In the genomic region with DNA sequence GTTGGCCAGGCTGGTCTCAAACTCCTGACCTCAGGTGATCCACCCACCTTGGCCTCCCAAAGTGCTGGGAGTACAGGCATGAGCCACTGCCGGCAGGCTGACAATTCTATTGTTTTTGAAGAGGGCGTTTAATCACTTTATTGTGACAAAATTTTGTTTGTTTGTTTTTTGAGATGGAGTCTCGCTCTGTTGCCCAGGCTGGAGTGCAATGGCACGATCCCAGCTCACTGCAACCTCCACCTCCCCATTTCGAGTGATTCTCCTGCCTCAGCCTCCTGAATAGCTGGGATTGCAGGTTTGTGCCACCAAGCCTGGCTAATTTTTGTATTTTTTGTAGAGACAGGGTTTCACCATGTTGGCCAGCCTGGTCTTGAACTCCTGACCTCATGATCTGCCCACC, we compare ENCODE assay signal across 7 cellular contexts. TPM values are rescaled to one million over a fixed set of nuclear protein-coding genes. Genes with fewer than 3 reads are reported as not detected.
A peak's percentile ranks its signal among the peaks of the same experiment; 100 is the strongest.
DNase-seq lines count a peak whose midpoint lies in the region; ATAC-seq and TF ChIP-seq lines count a peak whose summit lies in the region.
"Not testable (repeated sequence)": the region's sequence is repeated elsewhere in the genome, so short reads cannot be mapped to it uniquely, and the experiment has no call there.

No MANE protein-coding gene starts in this region.

- peaks cover 10 to 34% (median 16%) of the 10 kb centered on the region in 4 donors for H3K4me1 Mint-ChIP-seq in CD4-positive, alpha-beta memory T cell
- H3K4me1 Mint-ChIP-seq in activated T-cell treated with anti-CD3 and anti-CD28 coated beads, Interleukin-2, amount 50 U/mL, for 4 hours (ENCODE audit: low read depth): peaks cover 20% of the 10 kb centered on the region
- peaks cover 62% of the 10 kb centered on the region for H3K4me1 Mint-ChIP-seq in brain

- intact Hi-C loops in CD4-positive, alpha-beta memory T cell (cut with micrococcal nuclease); left ventricle myocardium inferior (cut with micrococcal nuclease): not testable (repeated sequence)

- not testable (repeated sequence) for H3F3A ChIP-seq in SK-N-SH (replicated peaks; ENCODE audit: insufficient read depth)

- H2AFZ ChIP-seq in SK-N-SH (ENCODE audit: low read depth); neuron (ENCODE audit: low read depth, low read length): not testable (repeated sequence)

- CTCF ChIA-PET in CD4-positive, alpha-beta memory T cell (lab: Charles Lee; ENCODE audit: partially characterized antibody): interaction anchor here (0.9 to 1.1 kb wide), 2 partner anchors 9 to 45 kb away, joined by 3 read pairs; no protein-coding TSS in a partner anchor
- CTCF ChIA-PET in SK-N-SH (lab: Yijun Ruan, JAX): interaction anchor here (0.6 to 2.2 kb wide), 3 partner anchors 11 to 35 kb away, joined by 3 to 10 read pairs (median 5); no protein-coding TSS in a partner anchor

- H3K9ac ChIP-seq in HUES64 (ENCODE audit: low read depth, low read length): not testable (repeated sequence)
- H3K9ac ChIP-seq in SK-N-SH: peak overlapping the region; percentile 94; the same call in 1 of the 2 replicates

- H3K27me3 Mint-ChIP-seq in CD4-positive, alpha-beta memory T cell; activated T-cell treated with anti-CD3 and anti-CD28 coated beads, Interleukin-2, amount 50 U/mL, for 4 hours (ENCODE audit: low read depth): not testable (repeated sequence)
- peaks cover 16% of the 10 kb centered on the region for H3K27me3 Mint-ChIP-seq in brain

- H3K36me3 ChIP-seq in CD4-positive, alpha-beta memory T cell (ENCODE audit: insufficient read depth, low read length); HUES64 (ENCODE audit: insufficient read depth, low read length); left ventricle myocardium inferior; neuron (ENCODE audit: insufficient read depth, low read length): not testable (repeated sequence)
- peaks cover 0 to 10% of the 10 kb centered on the region in 2 experiments for H3K36me3 ChIP-seq in SK-N-SH (replicated peaks in 1 of 2; ENCODE audit: control insufficient read depth in 1 of 2, insufficient read depth in 2 of 2, low read length in 1 of 2)

- not testable (repeated sequence) for TF ChIP-seq RAD21 in SK-N-SH (IDR thresholded peaks at IDR 0.05; ENCODE audit: low read length)

- H3K79me2 ChIP-seq in SK-N-SH (ENCODE audit: insufficient read depth): peaks cover 91% of the 10 kb centered on the region

- H3K9me2 ChIP-seq in SK-N-SH: not testable (repeated sequence)

- TF ChIP-seq CTCF in SK-N-SH (IDR thresholded peaks at IDR 0.05); brain (conservative IDR thresholded peaks at IDR 0.05); left ventricle myocardium inferior (IDR thresholded peaks at IDR 0.05; ENCODE audit: borderline replicate concordance): not testable (repeated sequence)

- not testable (repeated sequence) for H3K9me3 ChIP-seq in CD4-positive, alpha-beta memory T cell (ENCODE audit: control insufficient read depth in 1 of 2, low read length in 2 of 2); HUES64 (ENCODE audit: insufficient read depth, low read depth, low read length); SK-N-SH; left ventricle myocardium inferior (replicated peaks); neuron (ENCODE audit: low read length)

- H3K27ac Mint-ChIP-seq in CD4-positive, alpha-beta memory T cell: peak overlapping the region in 4 of 7 donors; percentile 29 to 78 (median 56)
- peak overlapping the region in 1 of 5 experiments; percentile 69 for H3K27ac Mint-ChIP-seq in brain

- not testable (repeated sequence) for H3K4me3 ChIP-seq in CD4-positive, alpha-beta memory T cell (ENCODE audit: low read length in 2 of 2)
- peak overlapping the region; percentile 85 for H3K4me3 ChIP-seq in HUES64 (ENCODE audit: low read length)
- H3K4me3 ChIP-seq in SK-N-SH (ENCODE audit: low read depth in 2 of 2, low read length in 1 of 2): peak overlapping the region; percentile 79; a peak in 3 of 4 replicates
- peak overlapping the region; percentile 91 for H3K4me3 ChIP-seq in left ventricle myocardium inferior
- H3K4me3 ChIP-seq in neuron (ENCODE audit: low read length): peak overlapping the region; percentile 66

- not testable (repeated sequence) for ATAC-seq in activated T-cell treated with anti-CD3 and anti-CD28 coated beads, Interleukin-2, amount 50 U/mL, for 4 hours

- H3K4me1 ChIP-seq in CD4-positive, alpha-beta memory T cell (ENCODE audit: insufficient read depth, low read length): peaks cover 24% of the 10 kb centered on the region
- H3K4me1 ChIP-seq in HUES64 (ENCODE audit: insufficient read depth, low read length) (peaks cover 11% of the 10 kb centered on the region), left ventricle myocardium inferior (peaks cover 52% of the 10 kb centered on the region), neuron (ENCODE audit: insufficient read depth, low read length) (peaks cover 16% of the 10 kb centered on the region)
- not testable (repeated sequence) for H3K4me1 ChIP-seq in SK-N-SH (ENCODE audit: control insufficient read depth in 1 of 2, insufficient read depth in 2 of 2, low read depth in 1 of 2, low read length in 1 of 2)

- DNase-seq in CD4-positive, alpha-beta memory T cell; SK-N-SH; activated T-cell treated with anti-CD3 and anti-CD28 coated beads, Interleukin-2, amount 50 U/mL, for 4 hours; left ventricle myocardium inferior: not testable (repeated sequence)

- 93% methylated on average over 5 of the region's 5 CpGs for WGBS in HUES64
- WGBS in SK-N-SH (ENCODE audit: low lambda C conversion rate): 91% methylated on average over 5 of the region's 5 CpGs

- not testable (repeated sequence) for H3K9me3 Mint-ChIP-seq in CD4-positive, alpha-beta memory T cell; activated T-cell treated with anti-CD3 and anti-CD28 coated beads, Interleukin-2, amount 50 U/mL, for 4 hours; brain

- peak overlapping the region in 7 of 8 donors; percentile 52 to 99 (median 97) for H3K4me3 Mint-ChIP-seq in CD4-positive, alpha-beta memory T cell
- peak overlapping the region; percentile 97 for H3K4me3 Mint-ChIP-seq in activated T-cell treated with anti-CD3 and anti-CD28 coated beads, Interleukin-2, amount 50 U/mL, for 4 hours
- peak overlapping the region; percentile 93 to 99 (median 98) for H3K4me3 Mint-ChIP-seq in brain

- H3K27ac ChIP-seq in CD4-positive, alpha-beta memory T cell (ENCODE audit: low read depth, low read length); HUES64 (ENCODE audit: low read depth, low read length); left ventricle myocardium inferior (replicated peaks): not testable (repeated sequence)
- H3K27ac ChIP-seq in SK-N-SH (ENCODE audit: low read depth in 2 of 2, low read length in 1 of 2): peak overlapping the region in 1 of 2 experiments; percentile 97; a peak in 1 of 4 replicates

- POLR2A ChIA-PET in CD4-positive, alpha-beta memory T cell (lab: Charles Lee; ENCODE audit: partially characterized antibody): interaction anchor here (3.4 kb wide), 1 partner anchor 49 kb away, joined by 15 read pairs; a partner anchor contains a TSS
- POLR2A ChIA-PET in SK-N-SH (lab: Yijun Ruan, JAX): not testable (repeated sequence)

- H4K20me1 ChIP-seq in SK-N-SH (ENCODE audit: insufficient read depth): peaks cover 16% of the 10 kb centered on the region

- not testable (repeated sequence) for TF ChIP-seq EP300 in SK-N-SH (IDR thresholded peaks at IDR 0.05; ENCODE audit: borderline replicate concordance in 1 of 2, low read depth in 1 of 2, low read length in 1 of 2)

- peaks cover 0 to 14% of the 10 kb centered on the region in 2 donors for H3K36me3 Mint-ChIP-seq in CD4-positive, alpha-beta memory T cell
- H3K36me3 Mint-ChIP-seq in activated T-cell treated with anti-CD3 and anti-CD28 coated beads, Interleukin-2, amount 50 U/mL, for 4 hours (ENCODE audit: insufficient read depth): not testable (repeated sequence)
- peaks cover 32% of the 10 kb centered on the region for H3K36me3 Mint-ChIP-seq in brain

- not testable (repeated sequence) for H3K27me3 ChIP-seq in CD4-positive, alpha-beta memory T cell (ENCODE audit: insufficient read depth, low read length); HUES64 (ENCODE audit: insufficient read depth, low read length); SK-N-SH (ENCODE audit: insufficient read depth); left ventricle myocardium inferior (ENCODE audit: low read depth); neuron (ENCODE audit: insufficient read depth, low read length)

- peak overlapping the region; percentile 85 for H3K4me2 ChIP-seq in SK-N-SH

RNA-seq across cellular contexts. Expression of a gene that starts 1.8 kb away (rescaled TPM):
- total RNA-seq in CD4-positive, alpha-beta memory T cell: 1 to 10 TPM; 7.7 to 8.2 TPM
- 1 to 10 TPM; 6.5 to 7.4 TPM for polyA plus RNA-seq in CD4-positive, alpha-beta memory T cell
- polyA plus RNA-seq in HUES64 (2013, experiment 1 of 2): 16.9 TPM
- polyA plus RNA-seq in HUES64 (2013, experiment 2 of 2): 22.1 TPM
- polyA plus RNA-seq in SK-N-SH (2012; rRNA removed) (25.2 and 26.4 TPM in 2 replicates), brain (ENCODE audit: insufficient read depth, low read depth, low replicate concordance) (2.7 TPM)
- polyA plus RNA-seq in SK-N-SH (2012; cell fraction: cytosol; rRNA removed): 33.7 and 47.2 TPM in 2 replicates
- polyA plus RNA-seq in SK-N-SH (2012; cell fraction: nucleus; rRNA removed): 12.8 and 13.0 TPM in 2 replicates
- 10 to 100 TPM; 12.0 to 14.5 (median 12.6) TPM for total RNA-seq in activated T-cell treated with anti-CD3 and anti-CD28 coated beads, Interleukin-2, amount 50 U/mL, for 4 hours
- 4.4 TPM for total RNA-seq in left ventricle myocardium inferior

RNA-seq across cellular contexts. Expression of a gene that starts 2.3 kb away (rescaled TPM):
- 10 to 100 TPM; 30.8 to 32.2 TPM for total RNA-seq in CD4-positive, alpha-beta memory T cell
- 1 to 10 TPM; 5.3 to 9.3 TPM for polyA plus RNA-seq in CD4-positive, alpha-beta memory T cell
- 9.5 TPM for polyA plus RNA-seq in HUES64 (2013, experiment 1 of 2)
- 9.8 TPM for polyA plus RNA-seq in HUES64 (2013, experiment 2 of 2)
- polyA plus RNA-seq in SK-N-SH (2012; rRNA removed) (3.3 and 4.1 TPM in 2 replicates), brain (ENCODE audit: insufficient read depth, low read depth, low replicate concordance) (9.2 TPM)
- 3.6 TPM in 2 replicates for polyA plus RNA-seq in SK-N-SH (2012; cell fraction: cytosol; rRNA removed)
- polyA plus RNA-seq in SK-N-SH (2012; cell fraction: nucleus; rRNA removed): 3.9 and 7.2 TPM in 2 replicates
- total RNA-seq in activated T-cell treated with anti-CD3 and anti-CD28 coated beads, Interleukin-2, amount 50 U/mL, for 4 hours: 1 to 10 TPM; 4.8 to 9.2 (median 6.6) TPM
- 5.0 TPM for total RNA-seq in left ventricle myocardium inferior

RNA-seq across cellular contexts. Expression of a gene that starts 49.3 kb away (rescaled TPM):
- total RNA-seq in CD4-positive, alpha-beta memory T cell: 100 to 1,000 TPM; 213 to 227 TPM
- polyA plus RNA-seq in CD4-positive, alpha-beta memory T cell: 100 to 1,000 TPM; 297 to 304 TPM
- polyA plus RNA-seq in HUES64 (2013, experiment 1 of 2): 489 TPM
- polyA plus RNA-seq in HUES64 (2013, experiment 2 of 2): 524 TPM
- polyA plus RNA-seq in SK-N-SH (2012; rRNA removed) (470 and 528 TPM in 2 replicates), brain (ENCODE audit: insufficient read depth, low read depth, low replicate concordance) (386 TPM)
- polyA plus RNA-seq in SK-N-SH (2012; cell fraction: cytosol; rRNA removed): 531 and 589 TPM in 2 replicates
- 425 and 473 TPM in 2 replicates for polyA plus RNA-seq in SK-N-SH (2012; cell fraction: nucleus; rRNA removed)
- total RNA-seq in activated T-cell treated with anti-CD3 and anti-CD28 coated beads, Interleukin-2, amount 50 U/mL, for 4 hours: 100 to 1,000 TPM; 658 to 671 (median 664) TPM
- 1,638 TPM for total RNA-seq in left ventricle myocardium inferior
